15 cellular contexts compared by ENCODE assay signal in the genomic region with DNA sequence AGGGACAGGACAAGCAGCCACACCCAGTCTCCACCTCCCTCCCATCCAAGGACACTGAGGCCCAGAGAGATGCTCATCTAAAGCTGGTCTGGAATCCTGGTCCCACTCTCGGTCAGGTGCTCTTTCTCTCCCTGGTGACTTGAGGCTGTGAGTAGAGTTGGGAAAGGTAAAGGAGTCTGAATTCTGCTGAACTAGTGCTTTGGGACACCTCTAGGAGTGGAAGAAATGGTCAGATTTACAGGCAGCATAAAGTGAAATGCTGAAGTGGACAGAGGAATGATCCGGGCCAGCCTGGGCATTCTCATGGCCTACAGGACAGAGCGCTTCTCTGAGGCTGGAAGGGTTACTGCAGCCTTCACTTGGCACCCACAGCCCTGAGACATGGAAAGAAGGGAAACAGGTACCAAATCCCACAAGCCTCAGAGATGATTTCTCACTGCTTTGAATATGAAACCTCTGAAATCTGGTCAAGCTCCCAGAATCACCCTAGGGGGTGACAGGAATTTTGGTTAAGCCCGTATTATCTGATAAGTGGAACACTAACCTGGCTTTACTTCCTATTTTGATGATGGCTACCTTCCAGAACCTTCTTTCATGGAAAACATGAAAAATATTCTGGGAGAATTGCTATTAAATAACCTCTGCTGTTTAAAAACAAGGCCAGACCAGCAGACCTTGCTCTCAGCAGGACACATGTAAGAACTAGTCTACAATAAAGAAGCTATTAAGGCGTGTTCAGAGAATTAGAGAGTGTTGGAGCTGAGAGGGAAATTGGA.
DNase-seq lines count a peak whose midpoint lies in the region; ATAC-seq and TF ChIP-seq lines count a peak whose summit lies in the region.
"Had no signal": no experiment of that assay in that cellular context is flagged by ENCODE, and none has a peak within 500 bp of the region (broad histone marks: within the 10 kb centered on the region; RNA-seq: fewer than 3 reads in every experiment).

No MANE protein-coding gene starts in this region.

- H3K4me1 ChIP-seq in adipocyte (ENCODE audit: control insufficient read depth, insufficient read depth, low read length) (peaks cover 40% of the 10 kb centered on the region), left ventricle myocardium inferior (peaks cover 47% of the 10 kb centered on the region), rectal smooth muscle tissue (ENCODE audit: control insufficient read depth, insufficient read depth, low read length) (peaks cover 47% of the 10 kb centered on the region)

- TF ChIP-seq CTCF in AG09319 (IDR thresholded peaks at IDR 0.05; ENCODE audit: low read depth, low read length): peak; percentile 4; the same call in 1 of the 2 replicates
- no peak for TF ChIP-seq CTCF in left ventricle myocardium inferior (IDR thresholded peaks at IDR 0.05; ENCODE audit: borderline replicate concordance)

- H3K4me3 ChIP-seq in adipocyte (ENCODE audit: low read length) (no peak overlapping the region), left ventricle myocardium inferior (no peak overlapping the region), rectal smooth muscle tissue (ENCODE audit: low read length) (no peak overlapping the region)
- H3K4me3 ChIP-seq: pancreas had no signal

- peak overlapping the region; percentile 55 for H3K9ac ChIP-seq in adipocyte (ENCODE audit: low read length)
- no peak overlapping the region for H3K9ac ChIP-seq in rectal smooth muscle tissue (ENCODE audit: low read length)

- H3K27me3 ChIP-seq in adipocyte (replicated peaks; ENCODE audit: control insufficient read depth, insufficient read depth, low read length): no peaks in the 10 kb centered on the region
- no peaks in the 10 kb centered on the region for H3K27me3 ChIP-seq in left ventricle myocardium inferior (ENCODE audit: low read depth)
- no peaks in the 10 kb centered on the region for H3K27me3 ChIP-seq in rectal smooth muscle tissue (ENCODE audit: control insufficient read depth, insufficient read depth, low read length)
- H3K27me3 ChIP-seq: pancreas had no signal

- H3K27ac ChIP-seq in left ventricle myocardium inferior (replicated peaks) (peak overlapping the region; percentile 67), rectal smooth muscle tissue (ENCODE audit: low read depth, low read length) (peak overlapping the region; percentile 78)
- H3K27ac ChIP-seq: HL-60 had no signal

- DNase-seq in AG09319 (ENCODE audit: extremely low read depth, low read depth) (no peak), adipocyte (ENCODE audit: low read depth) (peak; percentile 20), left ventricle myocardium inferior (no peak), COLO829 (ENCODE audit: low spot score) (no peak)
- DNase-seq in activated T-cell treated with anti-CD3 and anti-CD28 coated beads, Interleukin-2, amount 50 U/mL, for 1 hour: no peak
- DNase-seq: MM.1S; NCI-H446; RPMI8226; stimulated activated CD4-positive, alpha-beta T cell treated with anti-CD3 and anti-CD28 coated beads, Interleukin-4, amount 100 ng/mL, for 1 hour had no signal

- no peaks in the 10 kb centered on the region for H3K36me3 ChIP-seq in adipocyte (ENCODE audit: control insufficient read depth, insufficient read depth, low read length, severe bottlenecking)
- no peaks in the 10 kb centered on the region for H3K36me3 ChIP-seq in left ventricle myocardium inferior
- H3K36me3 ChIP-seq in rectal smooth muscle tissue (ENCODE audit: control insufficient read depth, insufficient read depth, low read length): no peaks in the 10 kb centered on the region
- H3K36me3 ChIP-seq: pancreas had no signal

- ATAC-seq in HG03342 (IDR thresholded peaks at IDR 0.05; ENCODE audit: unreplicated experiment): no peak
- ATAC-seq in GM21515 (IDR thresholded peaks at IDR 0.05; ENCODE audit: unreplicated experiment): no peak
- ATAC-seq: esophagus mucosa had no signal

- intact Hi-C loops in left ventricle myocardium inferior (cut with micrococcal nuclease): no loop called here

- H3K9me3 ChIP-seq in adipocyte (ENCODE audit: control insufficient read depth, low read length) (no peaks in the 10 kb centered on the region), left ventricle myocardium inferior (replicated peaks) (no peaks in the 10 kb centered on the region)
- H3K9me3 ChIP-seq: pancreas had no signal
